Comparison of ENCODE assay signal across 18 cellular contexts in the genomic region with DNA sequence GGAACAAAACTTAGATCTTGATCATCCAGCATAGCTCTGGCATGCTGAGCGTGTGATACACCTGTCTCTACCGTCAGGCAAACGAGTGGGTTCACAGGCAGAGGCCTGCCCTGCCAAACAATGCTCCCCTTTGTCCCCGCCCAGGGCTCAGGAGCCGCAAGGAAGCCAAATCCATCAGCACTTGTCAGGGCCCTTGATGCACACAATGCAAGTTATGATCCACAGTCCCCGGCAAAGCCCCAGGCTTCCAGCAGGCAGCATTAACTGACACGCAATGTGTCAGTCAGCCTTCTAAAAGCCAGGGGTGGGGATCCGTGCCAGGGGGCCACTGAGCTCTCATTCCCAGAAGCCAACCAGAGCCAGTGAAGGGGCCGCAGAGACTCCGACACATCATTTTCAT.
DNase-seq lines count a peak whose midpoint lies in the region; ATAC-seq, FAIRE-seq and TF ChIP-seq lines count a peak whose summit lies in the region.
"Had no signal": no experiment of that assay in that cellular context is flagged by ENCODE, and none has a peak within 500 bp of the region (broad histone marks: within the 10 kb centered on the region; RNA-seq: fewer than 3 reads in every experiment).

No MANE protein-coding gene starts in this region.

- no peaks in the 10 kb centered on the region for H3K9me2 ChIP-seq in HCT116 (ENCODE audit: insufficient read depth)

- no peak overlapping the region for H3K4me3 ChIP-seq in HCT116 (replicated peaks in 1 of 2; ENCODE audit: low read depth in 1 of 2, low read length in 2 of 2)
- peak overlapping the region in 1 of 3 experiments; percentile 12 for H3K4me3 ChIP-seq in keratinocyte (ENCODE audit: control insufficient read depth in 2 of 3, extremely low read depth in 1 of 3, insufficient read depth in 2 of 3, low read depth in 1 of 3, low read length in 3 of 3)
- H3K4me3 ChIP-seq in heart left ventricle, result no peak overlapping the region
- H3K4me3 ChIP-seq: body of pancreas, dorsolateral prefrontal cortex, mucosa of descending colon, thoracic aorta had no signal

- 79 to 82% (median 81%) methylated on average over 9 to 10 of the region's 10 CpGs for WGBS in heart left ventricle, 4 donors

- CTCF ChIA-PET in HCT116 (lab: Charles Lee), result no interaction called here

- no peak overlapping the region for H3K27ac ChIP-seq in HCT116 (ENCODE audit: low read depth, low read length)
- peak overlapping the region; percentile 47 for H3K27ac ChIP-seq in keratinocyte (ENCODE audit: control insufficient read depth, insufficient read depth, low read length)
- H3K27ac ChIP-seq in heart left ventricle, result no peak overlapping the region
- H3K27ac ChIP-seq in caudate nucleus (ENCODE audit: low read depth, low read length), result no peak overlapping the region
- H3K27ac ChIP-seq: body of pancreas, dorsolateral prefrontal cortex, thoracic aorta had no signal

- TF ChIP-seq POLR2A in HCT116 (IDR thresholded peaks at IDR 0.05; ENCODE audit: borderline replicate concordance, extremely low read depth, insufficient read depth, insufficient read length) (no peak), heart left ventricle (IDR thresholded peaks at IDR 0.05) (no peak)

- DNase-seq in HCT116 (ENCODE audit: low read depth, low spot score), result no peak
- DNase-seq in NCI-H2029 treated with DMSO at 0.1 percent for 48 hours (lab: John Stamatoyannopoulos, UW), result peak; percentile 30
- DNase-seq in SHP77 (lab: John Stamatoyannopoulos, UW), result peak; percentile 82
- DNase-seq in keratinocyte (ENCODE audit: low read depth, low spot score), result peak; percentile 71
- no peak for DNase-seq in heart left ventricle
- no peak for DNase-seq in caudate nucleus (lab: John Stamatoyannopoulos, UW)
- DNase-seq: activated CD4-positive, alpha-beta T cell treated with anti-CD3 and anti-CD28 coated beads for 36 hours; activated naive CD4-positive, alpha-beta T cell treated with anti-CD3 and anti-CD28 coated beads, Interleukin-2, amount 10 ng/mL, durations not matched to agents 7 days and 5 days; kidney glomerular epithelial cell; NK-92 treated with Interleukin-12 subunit alpha and Interleukin-12 subunit beta, amount 100 ng/mL, for 24 hours; stimulated activated CD4-positive, alpha-beta T cell treated with anti-CD3 and anti-CD28 coated beads, Interleukin-4, amount 100 ng/mL, for 4 hours had no signal

- FAIRE-seq in keratinocyte (lab: Jason Lieb, UNC), result peak; percentile 99

- no peak overlapping the region for H2AFZ ChIP-seq in HCT116 (ENCODE audit: low read depth, low read length, poor library complexity, severe bottlenecking)
- no peak overlapping the region for H2AFZ ChIP-seq in keratinocyte (ENCODE audit: control insufficient read depth, low read length)

- TF ChIP-seq CTCF in HCT116 (IDR thresholded peaks at IDR 0.05 in 2 of 3, conservative IDR thresholded peaks at IDR 0.05 in 1 of 3; ENCODE audit: borderline replicate concordance in 1 of 3, insufficient read depth in 1 of 3, low read depth in 2 of 3, low read length in 2 of 3) (no peak), keratinocyte (optimal IDR thresholded peaks at IDR 0.05 in 1 of 3, IDR thresholded peaks at IDR 0.05 in 1 of 3, conservative IDR thresholded peaks at IDR 0.05 in 1 of 3; ENCODE audit: extremely low read depth in 1 of 3, insufficient read depth in 2 of 3, low read length in 3 of 3) (no peak), heart left ventricle (IDR thresholded peaks at IDR 0.05) (no peak)

- H3K27me3 ChIP-seq in HCT116 (ENCODE audit: insufficient read depth, low read length) (no peaks in the 10 kb centered on the region), keratinocyte (ENCODE audit: control insufficient read depth, extremely low read depth, insufficient read depth, low read length) (no peaks in the 10 kb centered on the region), heart left ventricle (no peaks in the 10 kb centered on the region)
- H3K27me3 ChIP-seq: BE2C, body of pancreas had no signal

- H3K4me2 ChIP-seq in HCT116 (ENCODE audit: low read length), result no peak overlapping the region
- peak overlapping the region; percentile 54 for H3K4me2 ChIP-seq in keratinocyte (ENCODE audit: control insufficient read depth, extremely low read depth, insufficient read depth, low read depth, low read length)

- POLR2A ChIA-PET in HCT116 (lab: Charles Lee), result no interaction called here

- H3K4me1 ChIP-seq in HCT116 (ENCODE audit: control insufficient read depth in 1 of 2, insufficient read depth in 2 of 2, low read length in 2 of 2), result peaks cover 3 to 26% of the 10 kb centered on the region in 2 experiments; a peak in 2 of 4 replicates
- peaks cover 32% of the 10 kb centered on the region for H3K4me1 ChIP-seq in keratinocyte (ENCODE audit: control insufficient read depth, extremely low read depth, insufficient read depth, low read length)
- no peaks in the 10 kb centered on the region for H3K4me1 ChIP-seq in heart left ventricle
- H3K4me1 ChIP-seq: body of pancreas had no signal

- dilution Hi-C loops in keratinocyte (cut with MboI; ENCODE audit: extremely low pct_ligation_motif_present, low sequenced_read_pairs), result no loop called here

- H3K9me3 ChIP-seq in HCT116 (ENCODE audit: control insufficient read depth in 1 of 2, insufficient read depth in 1 of 2, low read depth in 1 of 2, low read length in 2 of 2) (peaks cover 2 to 6% of the 10 kb centered on the region in 2 experiments; a peak in 2 of 4 replicates), keratinocyte (ENCODE audit: control insufficient read depth, low read depth, low read length) (no peaks in the 10 kb centered on the region), heart left ventricle (peaks cover 0 to 12% (median 2%) of the 10 kb centered on the region in 12 donors)
- H3K9me3 ChIP-seq: body of pancreas, mucosa of descending colon, thoracic aorta had no signal

- intact Hi-C loops in HCT116 (cut with micrococcal nuclease), result no loop called here
- intact Hi-C loops in heart left ventricle (cut with DNase I), result no loop called here

- no TSS peak for BruUV-seq in HCT116 (replicated peaks; lab: Mats Ljungman, UMichigan)

- H4K20me1 ChIP-seq in HCT116 (ENCODE audit: insufficient read depth) (no peaks in the 10 kb centered on the region), keratinocyte (ENCODE audit: control insufficient read depth, extremely low read depth, insufficient read depth, low read length) (no peaks in the 10 kb centered on the region)

- H3K9ac ChIP-seq in HCT116 (ENCODE audit: low read length), result no peak overlapping the region
- peak overlapping the region; percentile 55 for H3K9ac ChIP-seq in keratinocyte (ENCODE audit: control insufficient read depth, extremely low read depth, insufficient read depth, low read length)

- RAD21 ChIA-PET in HCT116 (lab: Charles Lee; ENCODE audit: low non-redundant PET in 1 of 2, low total read pairs in 2 of 2, uncharacterized antibody in 2 of 2, unreplicated experiment in 2 of 2), result no interaction called here

- no peak for TF ChIP-seq RAD21 in HCT116 (IDR thresholded peaks at IDR 0.05; ENCODE audit: low read depth)

- ATAC-seq in HCT116, result peak; percentile 49
- ATAC-seq in GM18909 (IDR thresholded peaks at IDR 0.05; ENCODE audit: poor library complexity, unreplicated experiment), result no peak
- no peak for ATAC-seq in heart left ventricle
- ATAC-seq in HG03175 (IDR thresholded peaks at IDR 0.05; ENCODE audit: unreplicated experiment), result no peak
- ATAC-seq: activated CD4-positive, alpha-beta T cell treated with anti-CD3 and anti-CD28 coated beads for 36 hours; body of pancreas had no signal

- H3K36me3 ChIP-seq in HCT116 (ENCODE audit: control insufficient read depth in 1 of 2, insufficient read depth in 2 of 2, low read length in 2 of 2) (no peaks in the 10 kb centered on the region), keratinocyte (ENCODE audit: control insufficient read depth in 2 of 2, extremely low read depth in 1 of 2, insufficient read depth in 2 of 2, low read length in 2 of 2) (no peaks in the 10 kb centered on the region), heart left ventricle (no peaks in the 10 kb centered on the region)
- H3K36me3 ChIP-seq: BE2C, thoracic aorta had no signal

- no peaks in the 10 kb centered on the region for H3K9me1 ChIP-seq in keratinocyte (ENCODE audit: control insufficient read depth, extremely low read depth, insufficient read depth, low read length)

- no peaks in the 10 kb centered on the region for H3K79me2 ChIP-seq in HCT116 (ENCODE audit: insufficient read depth, low read length)
- no peaks in the 10 kb centered on the region for H3K79me2 ChIP-seq in keratinocyte (ENCODE audit: control insufficient read depth, insufficient read depth, low read length)

TF ChIP-seq in HCT116, 20 proteins besides CTCF, POLR2A, EP300 and RAD21 (continues in another document):
- TF ChIP-seq, protein P1, sequence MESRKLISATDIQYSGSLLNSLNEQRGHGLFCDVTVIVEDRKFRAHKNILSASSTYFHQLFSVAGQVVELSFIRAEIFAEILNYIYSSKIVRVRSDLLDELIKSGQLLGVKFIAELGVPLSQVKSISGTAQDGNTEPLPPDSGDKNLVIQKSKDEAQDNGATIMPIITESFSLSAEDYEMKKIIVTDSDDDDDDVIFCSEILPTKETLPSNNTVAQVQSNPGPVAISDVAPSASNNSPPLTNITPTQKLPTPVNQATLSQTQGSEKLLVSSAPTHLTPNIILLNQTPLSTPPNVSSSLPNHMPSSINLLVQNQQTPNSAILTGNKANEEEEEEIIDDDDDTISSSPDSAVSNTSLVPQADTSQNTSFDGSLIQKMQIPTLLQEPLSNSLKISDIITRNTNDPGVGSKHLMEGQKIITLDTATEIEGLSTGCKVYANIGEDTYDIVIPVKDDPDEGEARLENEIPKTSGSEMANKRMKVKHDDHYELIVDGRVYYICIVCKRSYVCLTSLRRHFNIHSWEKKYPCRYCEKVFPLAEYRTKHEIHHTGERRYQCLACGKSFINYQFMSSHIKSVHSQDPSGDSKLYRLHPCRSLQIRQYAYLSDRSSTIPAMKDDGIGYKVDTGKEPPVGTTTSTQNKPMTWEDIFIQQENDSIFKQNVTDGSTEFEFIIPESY (IDR thresholded peaks at IDR 0.05; ENCODE audit: extremely low read depth, insufficient replicate concordance, low read length), result no peak

Comparison
In these comparisons a context has a peak if more than half of its experiments do, and no peak if none do; other contexts are left out.
1. DNase-seq: peak in NCI-H2029 treated with DMSO at 0.1 percent for 48 hours (single experiment), SHP77 (2 of 2) and keratinocyte (single experiment); none in HCT116 (single experiment), heart left ventricle (0 of 5) and caudate nucleus (0 of 61).